ENCODE assay signal across 10 cellular contexts in genomic region chr17:83055911-83056582, GRCh38. TPM values are rescaled to one million over a fixed set of nuclear protein-coding genes. Genes with fewer than 3 reads are reported as not detected.
DNase-seq lines count a peak whose midpoint lies in the region; ATAC-seq, FAIRE-seq and TF ChIP-seq lines count a peak whose summit lies in the region.
"Had no signal": no experiment of that assay in that cellular context is flagged by ENCODE, and none has a peak within 500 bp of the region (broad histone marks: within the 10 kb centered on the region; RNA-seq: fewer than 3 reads in every experiment).

No MANE protein-coding gene starts in this region.

- H3K9ac ChIP-seq in mucosa of stomach (ENCODE audit: low read length), result peak overlapping the region; percentile 5

- no peak for ATAC-seq in HG02798 (IDR thresholded peaks at IDR 0.05; ENCODE audit: poor library complexity, unreplicated experiment)
- ATAC-seq in HG02763 (IDR thresholded peaks at IDR 0.05; ENCODE audit: unreplicated experiment), result no peak
- ATAC-seq in GM21381 (IDR thresholded peaks at IDR 0.05; ENCODE audit: unreplicated experiment), result no peak
- ATAC-seq: T-cell had no signal

- TF ChIP-seq CTCF in AG10803 (conservative IDR thresholded peaks at IDR 0.05; ENCODE audit: low read length), result no peak
- no peak for TF ChIP-seq CTCF in bronchial epithelial cell (IDR thresholded peaks at IDR 0.05; ENCODE audit: insufficient read depth, low read length, severe bottlenecking)

- H3K9me3 ChIP-seq in mucosa of stomach (ENCODE audit: control insufficient read depth, low read length), result no peaks in the 10 kb centered on the region

- peak overlapping the region; percentile 8; the same call in 1 of the 2 replicates for H3K4me3 ChIP-seq in AG10803 (ENCODE audit: low read length)
- H3K4me3 ChIP-seq in bronchial epithelial cell (ENCODE audit: low read depth, low read length), result no peak overlapping the region
- no peak overlapping the region for H3K4me3 ChIP-seq in mucosa of stomach (ENCODE audit: low read length)

- DNase-seq in AG10803 (ENCODE audit: low read depth) (peak; percentile 78), HT1080 (ENCODE audit: low read depth) (peak; percentile 84), bronchial epithelial cell (ENCODE audit: low read depth) (peak; percentile 82)
- no peak for DNase-seq in stimulated activated naive CD4-positive, alpha-beta T cell treated with Interleukin-2 at 50 U/mL for 16 hours (lab: John Stamatoyannopoulos, UW)

- peaks cover 32% of the 10 kb centered on the region for H3K4me1 ChIP-seq in mucosa of stomach (ENCODE audit: control insufficient read depth, insufficient read depth, low read length)

- H3K27me3 ChIP-seq in bronchial epithelial cell (ENCODE audit: control insufficient read depth, insufficient read depth, low read length) (no peaks in the 10 kb centered on the region), mucosa of stomach (ENCODE audit: control insufficient read depth, insufficient read depth, low read length) (no peaks in the 10 kb centered on the region)

- H3K36me3 ChIP-seq in bronchial epithelial cell (ENCODE audit: control insufficient read depth, insufficient read depth, low read length), result no peaks in the 10 kb centered on the region
- H3K36me3 ChIP-seq in mucosa of stomach (ENCODE audit: control insufficient read depth, insufficient read depth, low read length), result no peaks in the 10 kb centered on the region

- no peak for FAIRE-seq in bronchial epithelial cell (lab: Jason Lieb, UNC)
- FAIRE-seq: islet of Langerhans had no signal

RNA-seq across cellular contexts. Expression of gene METRNL, which starts 23.4 kb away (rescaled TPM):
- total RNA-seq in HT1080 (2014; rRNA removed; shearing (Covaris generic)), result 43.6 and 53.3 TPM in 2 replicates
- polyA plus RNA-seq in HT1080 (2015; cell fraction: cytosol; rRNA removed), result 54.6 and 67.2 TPM in 2 replicates
- polyA plus RNA-seq in HT1080 (2015; cell fraction: nucleus; rRNA removed), result 31.9 and 34.8 TPM in 2 replicates
- 50.8 and 142 TPM in 2 replicates for total RNA-seq in bronchial epithelial cell
